In genomic region chr20:57958050-57958420, GRCh38 we compare ENCODE assay signal across 21 cellular contexts.
A peak's percentile ranks its signal among the peaks of the same experiment; 100 is the strongest.
DNase-seq lines count a peak whose midpoint lies in the region; ATAC-seq, FAIRE-seq and TF ChIP-seq lines count a peak whose summit lies in the region.
"Had no signal": no experiment of that assay in that cellular context is flagged by ENCODE, and none has a peak within 500 bp of the region (broad histone marks: within the 10 kb centered on the region; RNA-seq: fewer than 3 reads in every experiment).

No MANE protein-coding gene starts in this region.

- H3K4me1 ChIP-seq in HEK293 (ENCODE audit: control insufficient read depth, insufficient read depth, low read length) (no peaks in the 10 kb centered on the region), pancreas (peaks cover 0 to 3% (median 0%) of the 10 kb centered on the region in 3 donors), uterus (no peaks in the 10 kb centered on the region), osteoblast (ENCODE audit: insufficient read depth, low read length) (peaks cover 17% of the 10 kb centered on the region)
- H3K4me1 ChIP-seq: SJCRH30 had no signal

- FAIRE-seq in pancreas (lab: Jason Lieb, UNC) = no peak
- FAIRE-seq: A549, RCC 7860 had no signal

- no peak for TF ChIP-seq POLR2A in uterus (IDR thresholded peaks at IDR 0.05)

- no peaks in the 10 kb centered on the region for H3K79me2 ChIP-seq in osteoblast (ENCODE audit: insufficient read depth, low read length)

- ATAC-seq in pancreas = no peak
- ATAC-seq: A549 had no signal

- no peak overlapping the region for H3K4me2 ChIP-seq in osteoblast (ENCODE audit: insufficient read depth, low read length)
- H3K4me2 ChIP-seq: A549 had no signal

- H4K20me1 ChIP-seq in osteoblast (ENCODE audit: insufficient read depth, low read length) = no peaks in the 10 kb centered on the region

- no peak overlapping the region for H3K27ac ChIP-seq in HEK293 (ENCODE audit: extremely low read depth, low read depth, low read length)
- H3K27ac ChIP-seq in pancreas = peak overlapping the region; percentile 43 to 84 (median 74)
- peak overlapping the region; percentile 81 to 82 for H3K27ac ChIP-seq in uterus
- no peak overlapping the region for H3K27ac ChIP-seq in osteoblast (ENCODE audit: low read depth, low read length)
- H3K27ac ChIP-seq: A549, SJCRH30 had no signal

- H3K27me3 Mint-ChIP-seq in immature natural killer cell (ENCODE audit: low read depth in 3 of 3) = peaks cover 0 to 6% (median 3%) of the 10 kb centered on the region in 3 donors

- H3K27me3 ChIP-seq in pancreas (no peaks in the 10 kb centered on the region), uterus (no peaks in the 10 kb centered on the region), osteoblast (ENCODE audit: insufficient read depth, low read length) (no peaks in the 10 kb centered on the region)
- H3K27me3 ChIP-seq: MG63, SJCRH30 had no signal

- no peak overlapping the region for H2AFZ ChIP-seq in osteoblast (ENCODE audit: low read length)

- H3K4me3 Mint-ChIP-seq in immature natural killer cell = no peak overlapping the region
- H3K4me3 Mint-ChIP-seq: B cell, CD14-positive monocyte had no signal

- peak; percentile 64 for DNase-seq in SW480 (ENCODE audit: low spot score)
- DNase-seq in pancreas = no peak
- no peak for DNase-seq in uterus
- no peak for DNase-seq in HEK293T (ENCODE audit: extremely low spot score)
- no peak for DNase-seq in immature natural killer cell
- DNase-seq in osteoblast (ENCODE audit: insufficient read length, low spot score, missing footprints) = no peak
- DNase-seq: DMS53, H7, IMR-90, Karpas-422, MG63, NCI-H1694 treated with DMSO at 0.1 percent for 48 hours, NCI-H2081 treated with DMSO at 0.1 percent for 48 hours, NCI-H2171 treated with DMSO at 0.1 percent for 48 hours, NCI-H524 treated with DMSO at 0.1 percent for 48 hours, SJCRH30 had no signal

- no peaks in the 10 kb centered on the region for H3K9me3 Mint-ChIP-seq in immature natural killer cell

- H3K4me1 Mint-ChIP-seq in immature natural killer cell = no peaks in the 10 kb centered on the region
- H3K4me1 Mint-ChIP-seq: B cell, CD14-positive monocyte had no signal

- no peak overlapping the region for H3K27ac Mint-ChIP-seq in immature natural killer cell
- H3K27ac Mint-ChIP-seq: B cell had no signal

- TF ChIP-seq CTCF in HEK293 (tag by site-specific recombination; IDR thresholded peaks at IDR 0.05) (no peak), pancreas (IDR thresholded peaks at IDR 0.05) (no peak), uterus (IDR thresholded peaks at IDR 0.05) (no peak), osteoblast (IDR thresholded peaks at IDR 0.05; ENCODE audit: extremely low read depth, low read depth, low read length) (no peak)

- 38 to 39% methylated on average over 3 of the region's 3 CpGs for WGBS in pancreas, 2 donors

- CTCF ChIA-PET in HEK293 (lab: Yijun Ruan, JAX) = interaction anchor here (1.1 kb wide), 1 partner anchor 305 kb away, joined by 4 read pairs; no protein-coding TSS in a partner anchor
- CTCF ChIA-PET in HEK293T (lab: Yijun Ruan, JAX) = no interaction called here

- H3K36me3 Mint-ChIP-seq in immature natural killer cell = no peaks in the 10 kb centered on the region
- H3K36me3 Mint-ChIP-seq: CD14-positive monocyte had no signal

- intact Hi-C loops in pancreas (cut with DNase I) (no loop called here), uterus (cut with DNase I; ENCODE audit: low total_unique reads) (no loop called here)

- H3K36me3 ChIP-seq in HEK293 (ENCODE audit: control insufficient read depth in 2 of 2, insufficient read depth in 1 of 2, low read length in 2 of 2) = no peaks in the 10 kb centered on the region
- H3K36me3 ChIP-seq in pancreas = no peaks in the 10 kb centered on the region
- no peaks in the 10 kb centered on the region for H3K36me3 ChIP-seq in uterus
- no peaks in the 10 kb centered on the region for H3K36me3 ChIP-seq in osteoblast (ENCODE audit: insufficient read depth, low read length)
- H3K36me3 ChIP-seq: MG63, SJCRH30 had no signal

- H3K4me3 ChIP-seq in HEK293 (ENCODE audit: low read depth, low read length) (no peak overlapping the region), pancreas (no peak overlapping the region), uterus (no peak overlapping the region), osteoblast (ENCODE audit: insufficient read depth, low read length) (no peak overlapping the region)
- H3K4me3 ChIP-seq: A549, MG63, SJCRH30 had no signal

- no peaks in the 10 kb centered on the region for H3K9me3 ChIP-seq in HEK293 (ENCODE audit: control insufficient read depth, insufficient read depth, low read depth, low read length)
- H3K9me3 ChIP-seq in pancreas = no peaks in the 10 kb centered on the region
- no peaks in the 10 kb centered on the region for H3K9me3 ChIP-seq in uterus
- H3K9me3 ChIP-seq in osteoblast (ENCODE audit: low read depth, low read length) = no peaks in the 10 kb centered on the region
- H3K9me3 ChIP-seq: A549, MG63 had no signal

- POLR2A ChIA-PET in HEK293 (lab: Yijun Ruan, JAX) = no interaction called here
- POLR2A ChIA-PET in HEK293T (lab: Yijun Ruan, JAX) = interaction anchor here (0.8 to 1.2 kb wide), 2 partner anchors 8 to 82 kb away, joined by 3 to 6 read pairs; no protein-coding TSS in a partner anchor

TF ChIP-seq in HEK293, 187 proteins besides CTCF, POLR2A, EP300 and RAD21:
- TF ChIP-seq ZNF449 (tag by site-specific recombination; IDR thresholded peaks at IDR 0.05) (no peak), KLF17 (tag by site-specific recombination; IDR thresholded peaks at IDR 0.05) (no peak), GLIS1 (tag by site-specific recombination; IDR thresholded peaks at IDR 0.05) (no peak), FEZF1 (tag by site-specific recombination; IDR thresholded peaks at IDR 0.05) (0 out of 2 replicates have a peak, but pooled peaks have one; percentile 42)

TF ChIP-seq in HEK293T, 16 proteins besides CTCF, POLR2A, EP300 and RAD21:
- TF ChIP-seq CTBP1 (IDR thresholded peaks at IDR 0.05; ENCODE audit: borderline replicate concordance) = no peak
- TF ChIP-seq ELF4 (IDR thresholded peaks at IDR 0.05) = no peak
- no peak for TF ChIP-seq ZNF384 (IDR thresholded peaks at IDR 0.05)
- no peak for TF ChIP-seq SUZ12 (IDR thresholded peaks at IDR 0.05)
- TF ChIP-seq FOXA1 (IDR thresholded peaks at IDR 0.05) = no peak
- no peak for TF ChIP-seq FOXM1 (IDR thresholded peaks at IDR 0.05; ENCODE audit: borderline replicate concordance)
- TF ChIP-seq LEF1 (IDR thresholded peaks at IDR 0.05; ENCODE audit: borderline replicate concordance) = no peak
- no peak for TF ChIP-seq BHLHE40 (IDR thresholded peaks at IDR 0.05; ENCODE audit: borderline replicate concordance)
- no peak for TF ChIP-seq FOXK2 (IDR thresholded peaks at IDR 0.05)
- TF ChIP-seq ARNT (IDR thresholded peaks at IDR 0.05) = no peak
- TF ChIP-seq SP1 (IDR thresholded peaks at IDR 0.05) = no peak
- TF ChIP-seq TARDBP (IDR thresholded peaks at IDR 0.05) = no peak
- TF ChIP-seq PKNOX1 (IDR thresholded peaks at IDR 0.05) = no peak

Comparison
In these comparisons a context has a peak if more than half of its experiments do, and no peak if none do; other contexts are left out.
1. H3K27ac ChIP-seq: peak in pancreas (4 of 4) and uterus (2 of 2); none in HEK293 (single experiment) and osteoblast (single experiment).